Comparison of ENCODE assay signal across 1 cellular context in the genomic region with DNA sequence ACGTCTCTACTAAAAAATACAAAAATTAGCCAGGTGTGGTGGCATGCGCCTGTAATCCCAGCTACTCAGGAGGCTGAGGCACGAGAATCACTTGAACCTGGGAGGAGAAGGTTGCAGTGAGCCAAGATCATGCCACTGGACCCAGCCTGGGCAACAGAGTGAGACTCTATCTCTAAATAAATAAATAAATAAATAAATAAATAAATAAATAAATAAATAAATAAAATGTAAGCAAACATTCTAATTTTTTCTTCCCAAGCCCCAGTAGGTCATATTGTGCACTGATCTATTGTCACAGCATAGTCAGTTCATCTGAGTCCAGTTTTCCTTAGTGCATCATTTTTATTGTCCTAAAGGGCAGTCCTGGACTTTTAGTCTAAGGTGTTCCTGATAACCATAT. TPM values are rescaled to one million over a fixed set of nuclear protein-coding genes. Genes with fewer than 3 reads are reported as not detected.
"Had no signal": no experiment of that assay in that cellular context is flagged by ENCODE, and none has a peak within 500 bp of the region (broad histone marks: within the 10 kb centered on the region; RNA-seq: fewer than 3 reads in every experiment).

No MANE protein-coding gene starts in this region.

RNA-seq across cellular contexts. Expression of gene DBX2, which starts 44.5 kb away (rescaled TPM):
- polyA plus RNA-seq: GM12878 had no signal
